10 cellular contexts compared by ENCODE assay signal in genomic region chr9:34256104-34256503, GRCh38.
DNase-seq lines count a peak whose midpoint lies in the region; ATAC-seq, FAIRE-seq and TF ChIP-seq lines count a peak whose summit lies in the region.
"Had no signal": no experiment of that assay in that cellular context is flagged by ENCODE, and none has a peak within 500 bp of the region (broad histone marks: within the 10 kb centered on the region; RNA-seq: fewer than 3 reads in every experiment).

No MANE protein-coding gene starts in this region.

- H3K36me3 ChIP-seq in KOPT-K1 (ENCODE audit: insufficient read depth, low read length) (peaks cover 77% of the 10 kb centered on the region), breast epithelium (no peaks in the 10 kb centered on the region), mucosa of descending colon (ENCODE audit: low read depth) (no peaks in the 10 kb centered on the region)

- peak; percentile 37 for TF ChIP-seq CTCF in D721Med (IDR thresholded peaks at IDR 0.05; ENCODE audit: insufficient read depth, missing control alignments)
- no peak for TF ChIP-seq CTCF in breast epithelium (IDR thresholded peaks at IDR 0.05)
- TF ChIP-seq CTCF in mucosa of descending colon (IDR thresholded peaks at IDR 0.05), result no peak

- H3K27me3 ChIP-seq in breast epithelium, result no peaks in the 10 kb centered on the region
- H3K27me3 ChIP-seq: cardiac muscle cell had no signal

- no peaks in the 10 kb centered on the region for H3K9me3 ChIP-seq in KOPT-K1 (ENCODE audit: insufficient read depth, low read length, poor library complexity, severe bottlenecking)
- H3K9me3 ChIP-seq in breast epithelium, result no peaks in the 10 kb centered on the region
- H3K9me3 ChIP-seq in mucosa of descending colon, result no peaks in the 10 kb centered on the region

- no peak for FAIRE-seq in D721Med (lab: Jason Lieb, UNC)

- no peak for TF ChIP-seq POLR2A in breast epithelium (IDR thresholded peaks at IDR 0.05)

- peak; percentile 32 for ATAC-seq in mucosa of descending colon
- no peak for ATAC-seq in HG02759 (IDR thresholded peaks at IDR 0.05; ENCODE audit: unreplicated experiment)
- no peak for ATAC-seq in HG02571 (IDR thresholded peaks at IDR 0.05; ENCODE audit: unreplicated experiment)

- intact Hi-C loops in breast epithelium (cut with DNase I; ENCODE audit: low total_unique reads), result loop anchor here (10.0 kb wide), 1 partner anchor 131 kb away; the partner anchor contains the start of gene DCAF12
- intact Hi-C loops in mucosa of descending colon (cut with DNase I, micrococcal nuclease), result no loop called here

- H3K4me1 ChIP-seq in breast epithelium (peaks cover 14 to 17% of the 10 kb centered on the region in 2 donors), mucosa of descending colon (ENCODE audit: low read depth) (no peaks in the 10 kb centered on the region)

- H3K4me3 ChIP-seq in breast epithelium (no peak overlapping the region), mucosa of descending colon (no peak overlapping the region)
- H3K4me3 ChIP-seq: cardiac muscle cell had no signal

- DNase-seq in D721Med (ENCODE audit: insufficient read length, low spot score), result peak; percentile 47
- no peak for DNase-seq in breast epithelium (ENCODE audit: low spot score in 2 of 2)
- no peak for DNase-seq in mucosa of descending colon
- no peak for DNase-seq in globus pallidus (ENCODE audit: low spot score)
- DNase-seq: midbrain, NCI-H187 had no signal

- H3K27ac ChIP-seq in KOPT-K1 (ENCODE audit: low read depth, low read length, poor library complexity, severe bottlenecking) (peak overlapping the region; percentile 65), breast epithelium (peak overlapping the region; percentile 42 to 90)
- H3K27ac ChIP-seq: cardiac muscle cell had no signal
